13 cellular contexts compared by ENCODE assay signal in genomic region chr4:85761803-85762202, GRCh38.
DNase-seq lines count a peak whose midpoint lies in the region; ATAC-seq and TF ChIP-seq lines count a peak whose summit lies in the region.
"Had no signal": no experiment of that assay in that cellular context is flagged by ENCODE, and none has a peak within 500 bp of the region (broad histone marks: within the 10 kb centered on the region; RNA-seq: fewer than 3 reads in every experiment).

No MANE protein-coding gene starts in this region.

- H3K79me2 ChIP-seq in GM23338 (replicated peaks; ENCODE audit: insufficient read depth) = no peaks in the 10 kb centered on the region

- H3K27ac ChIP-seq in GM23338 (ENCODE audit: low read depth) (no peak overlapping the region), right cardiac atrium (ENCODE audit: low read length) (no peak overlapping the region)

- no peak overlapping the region for H3K4me3 ChIP-seq in GM23338
- no peak overlapping the region for H3K4me3 ChIP-seq in choroid plexus epithelial cell (ENCODE audit: low read depth, low read length)
- no peak overlapping the region for H3K4me3 ChIP-seq in right cardiac atrium (ENCODE audit: low read length)

- 0 out of 2 replicates have a peak overlapping the region, but pooled peaks have one; percentile 15 for H2AFZ ChIP-seq in GM23338

- DNase-seq in GM23338 (ENCODE audit: low spot score) (no peak), choroid plexus epithelial cell (ENCODE audit: low read depth) (peak; percentile 93), right cardiac atrium (peak; percentile 53 to 79 (median 59)), renal cortical epithelial cell (ENCODE audit: low read depth) (peak; percentile 61), NCI-H2029 treated with DMSO at 0.1 percent for 48 hours (lab: John Stamatoyannopoulos, UW) (no peak), D341Med (ENCODE audit: low spot score) (no peak)
- no peak for DNase-seq in activated CD4-positive, alpha-beta memory T cell treated with anti-CD3 and anti-CD28 coated beads, Interleukin-2, amount 10 ng/mL, durations not matched to agents 7 days and 5 days
- DNase-seq in stimulated activated effector memory CD8-positive, alpha-beta T cell treated with anti-CD3 and anti-CD28 coated beads, Interleukin-12 subunit alpha, Interleukin-12 subunit beta, amount 100 ng/mL, for 72 hours (ENCODE audit: low spot score in 2 of 2) = no peak
- DNase-seq: activated naive CD8-positive, alpha-beta T cell treated with anti-CD3 and anti-CD28 coated beads for 36 hours; CD4-positive, CD25-positive, alpha-beta regulatory T cell; effector memory CD4-positive, alpha-beta T cell; GF-D8; OCI-M1 had no signal

- no peaks in the 10 kb centered on the region for H3K27me3 Mint-ChIP-seq in GM23338 (ENCODE audit: insufficient read depth, low read depth, poor library complexity)
- H3K27me3 Mint-ChIP-seq in activated CD4-positive, alpha-beta memory T cell treated with anti-CD3 and anti-CD28 coated beads, Interleukin-2, amount 10 ng/mL, durations not matched to agents 7 days and 5 days = no peaks in the 10 kb centered on the region
- H3K27me3 Mint-ChIP-seq: CD4-positive, CD25-positive, alpha-beta regulatory T cell had no signal

- no peaks in the 10 kb centered on the region for H4K20me1 ChIP-seq in GM23338 (replicated peaks; ENCODE audit: insufficient read depth)

- no peak overlapping the region for H3K27ac Mint-ChIP-seq in GM23338
- H3K27ac Mint-ChIP-seq in activated CD4-positive, alpha-beta memory T cell treated with anti-CD3 and anti-CD28 coated beads, Interleukin-2, amount 10 ng/mL, durations not matched to agents 7 days and 5 days = no peak overlapping the region
- no peak overlapping the region for H3K27ac Mint-ChIP-seq in stimulated activated effector memory CD8-positive, alpha-beta T cell treated with anti-CD3 and anti-CD28 coated beads, Interleukin-12 subunit alpha, Interleukin-12 subunit beta, amount 100 ng/mL, for 72 hours
- H3K27ac Mint-ChIP-seq: activated naive CD8-positive, alpha-beta T cell treated with anti-CD3 and anti-CD28 coated beads for 36 hours; CD4-positive, CD25-positive, alpha-beta regulatory T cell had no signal

- no peaks in the 10 kb centered on the region for H3K36me3 ChIP-seq in GM23338 (ENCODE audit: insufficient read depth)

- H3F3A ChIP-seq in GM23338 (replicated peaks; ENCODE audit: low read depth) = no peaks in the 10 kb centered on the region

- no peaks in the 10 kb centered on the region for H3K9me3 Mint-ChIP-seq in GM23338
- H3K9me3 Mint-ChIP-seq in activated CD4-positive, alpha-beta memory T cell treated with anti-CD3 and anti-CD28 coated beads, Interleukin-2, amount 10 ng/mL, durations not matched to agents 7 days and 5 days = no peaks in the 10 kb centered on the region
- H3K9me3 Mint-ChIP-seq in stimulated activated effector memory CD8-positive, alpha-beta T cell treated with anti-CD3 and anti-CD28 coated beads, Interleukin-12 subunit alpha, Interleukin-12 subunit beta, amount 100 ng/mL, for 72 hours = peaks cover 10% of the 10 kb centered on the region

- H3K4me1 ChIP-seq in GM23338 (ENCODE audit: insufficient read depth) (peaks cover 16% of the 10 kb centered on the region), right cardiac atrium (ENCODE audit: control insufficient read depth, insufficient read depth, low read length) (peaks cover 5% of the 10 kb centered on the region)

- 29% methylated on average over 3 of the region's 3 CpGs for WGBS in right cardiac atrium

- H3K4me2 ChIP-seq in GM23338 = no peak overlapping the region

- intact Hi-C loops in right cardiac atrium (cut with DNase I) = loop anchor here in 1 of 4 donors (10.0 kb wide), 1 partner anchor 203 kb away; no protein-coding TSS in a partner anchor

- no peak overlapping the region for H3K4me3 Mint-ChIP-seq in GM23338
- no peak overlapping the region for H3K4me3 Mint-ChIP-seq in activated CD4-positive, alpha-beta memory T cell treated with anti-CD3 and anti-CD28 coated beads, Interleukin-2, amount 10 ng/mL, durations not matched to agents 7 days and 5 days
- no peak overlapping the region for H3K4me3 Mint-ChIP-seq in stimulated activated effector memory CD8-positive, alpha-beta T cell treated with anti-CD3 and anti-CD28 coated beads, Interleukin-12 subunit alpha, Interleukin-12 subunit beta, amount 100 ng/mL, for 72 hours
- H3K4me3 Mint-ChIP-seq: activated naive CD8-positive, alpha-beta T cell treated with anti-CD3 and anti-CD28 coated beads for 36 hours; CD4-positive, CD25-positive, alpha-beta regulatory T cell had no signal

- H3K9me3 ChIP-seq in right cardiac atrium (ENCODE audit: control insufficient read depth, low read length) = no peaks in the 10 kb centered on the region

- CTCF ChIA-PET in activated CD4-positive, alpha-beta memory T cell treated with anti-CD3 and anti-CD28 coated beads, Interleukin-2, amount 10 ng/mL, durations not matched to agents 7 days and 5 days (lab: Charles Lee) = no interaction called here

- no peaks in the 10 kb centered on the region for H3K36me3 Mint-ChIP-seq in GM23338 (ENCODE audit: low read depth)
- no peaks in the 10 kb centered on the region for H3K36me3 Mint-ChIP-seq in activated CD4-positive, alpha-beta memory T cell treated with anti-CD3 and anti-CD28 coated beads, Interleukin-2, amount 10 ng/mL, durations not matched to agents 7 days and 5 days (ENCODE audit: low read depth)
- H3K36me3 Mint-ChIP-seq in stimulated activated effector memory CD8-positive, alpha-beta T cell treated with anti-CD3 and anti-CD28 coated beads, Interleukin-12 subunit alpha, Interleukin-12 subunit beta, amount 100 ng/mL, for 72 hours = no peaks in the 10 kb centered on the region
- H3K36me3 Mint-ChIP-seq: activated naive CD8-positive, alpha-beta T cell treated with anti-CD3 and anti-CD28 coated beads for 36 hours; CD4-positive, CD25-positive, alpha-beta regulatory T cell had no signal

- 0 out of 2 replicates have a peak, but pooled peaks cover 4% of the 10 kb centered on the region for H3K9me2 ChIP-seq in GM23338 (ENCODE audit: insufficient read depth)

- POLR2A ChIA-PET in activated CD4-positive, alpha-beta memory T cell treated with anti-CD3 and anti-CD28 coated beads, Interleukin-2, amount 10 ng/mL, durations not matched to agents 7 days and 5 days (lab: Charles Lee) = no interaction called here

- TF ChIP-seq CTCF in GM23338 (conservative IDR thresholded peaks at IDR 0.05; ENCODE audit: low read depth in 2 of 2) (no peak), choroid plexus epithelial cell (conservative IDR thresholded peaks at IDR 0.05; ENCODE audit: low read depth, low read length) (no peak)

- ATAC-seq in GM23338 = no peak
- ATAC-seq in right cardiac atrium = peak; percentile 64 to 65
- no peak for ATAC-seq in stimulated activated effector memory CD8-positive, alpha-beta T cell treated with anti-CD3 and anti-CD28 coated beads, Interleukin-12 subunit alpha, Interleukin-12 subunit beta, amount 100 ng/mL, for 72 hours

- H3K4me1 Mint-ChIP-seq in GM23338 = peaks cover 35% of the 10 kb centered on the region
- no peaks in the 10 kb centered on the region for H3K4me1 Mint-ChIP-seq in activated CD4-positive, alpha-beta memory T cell treated with anti-CD3 and anti-CD28 coated beads, Interleukin-2, amount 10 ng/mL, durations not matched to agents 7 days and 5 days
- no peaks in the 10 kb centered on the region for H3K4me1 Mint-ChIP-seq in stimulated activated effector memory CD8-positive, alpha-beta T cell treated with anti-CD3 and anti-CD28 coated beads, Interleukin-12 subunit alpha, Interleukin-12 subunit beta, amount 100 ng/mL, for 72 hours
- H3K4me1 Mint-ChIP-seq: activated naive CD8-positive, alpha-beta T cell treated with anti-CD3 and anti-CD28 coated beads for 36 hours; CD4-positive, CD25-positive, alpha-beta regulatory T cell had no signal

- H3K27me3 ChIP-seq in GM23338 (ENCODE audit: insufficient read depth) (no peaks in the 10 kb centered on the region), right cardiac atrium (ENCODE audit: control insufficient read depth, insufficient read depth) (no peaks in the 10 kb centered on the region)

TF ChIP-seq in GM23338, 12 proteins besides CTCF, POLR2A, EP300 and RAD21:
- TF ChIP-seq POLR2AphosphoS5 (IDR thresholded peaks at IDR 0.05; ENCODE audit: low read depth) (no peak), NANOG (IDR thresholded peaks at IDR 0.05; ENCODE audit: borderline replicate concordance) (no peak)
TF ChIP-seq in GM23338: peak in this region for 0.

Comparison
In these comparisons a context has a peak if more than half of its experiments do, and no peak if none do; other contexts are left out.
1. ATAC-seq: peak in right cardiac atrium (2 of 2); none in GM23338 (single experiment) and stimulated activated effector memory CD8-positive, alpha-beta T cell treated with anti-CD3 and anti-CD28 coated beads, Interleukin-12 subunit alpha, Interleukin-12 subunit beta, amount 100 ng/mL, for 72 hours (single experiment).
2. DNase-seq: peak in choroid plexus epithelial cell (single experiment), right cardiac atrium (3 of 3) and renal cortical epithelial cell (single experiment); none in GM23338 (single experiment), activated CD4-positive, alpha-beta memory T cell treated with anti-CD3 and anti-CD28 coated beads, Interleukin-2, amount 10 ng/mL, durations not matched to agents 7 days and 5 days (single experiment), NCI-H2029 treated with DMSO at 0.1 percent for 48 hours (single experiment), stimulated activated effector memory CD8-positive, alpha-beta T cell treated with anti-CD3 and anti-CD28 coated beads, Interleukin-12 subunit alpha, Interleukin-12 subunit beta, amount 100 ng/mL, for 72 hours (0 of 2) and D341Med (single experiment).